In genomic region chr12:40011775-40012129, GRCh38 we compare ENCODE assay signal across 8 cellular contexts.
A peak's percentile ranks its signal among the peaks of the same experiment; 100 is the strongest.
DNase-seq lines count a peak whose midpoint lies in the region; ATAC-seq and TF ChIP-seq lines count a peak whose summit lies in the region.

No MANE protein-coding gene starts in this region.

- peak overlapping the region; percentile 59 to 75 for H3K4me3 Mint-ChIP-seq in activated T-cell treated with anti-CD3 and anti-CD28 coated beads, Interleukin-2, amount 50 U/mL, for 72 hours

- no peak for DNase-seq in activated T-cell treated with anti-CD3 and anti-CD28 coated beads, Interleukin-2, amount 50 U/mL, for 72 hours
- DNase-seq in activated T-cell treated with anti-CD3 and anti-CD28 coated beads for 4 hours (no peak), Right ventricle myocardium superior (no peak), tibial nerve (ENCODE audit: low spot score in 2 of 2) (no peak), HuH-7.5 (ENCODE audit: low spot score) (no peak), GM19240 (ENCODE audit: insufficient read length, low spot score) (no peak), DMS153 (lab: John Stamatoyannopoulos, UW) (no peak)

- no peak overlapping the region for H3K27ac Mint-ChIP-seq in activated T-cell treated with anti-CD3 and anti-CD28 coated beads, Interleukin-2, amount 50 U/mL, for 72 hours

- no peak for TF ChIP-seq EP300 in tibial nerve (IDR thresholded peaks at IDR 0.05)

- peak overlapping the region in 3 of 4 donors; percentile 18 to 44 (median 23) for H3K4me3 ChIP-seq in tibial nerve

- peaks cover 18% of the 10 kb centered on the region for H3K4me1 Mint-ChIP-seq in activated T-cell treated with anti-CD3 and anti-CD28 coated beads, Interleukin-2, amount 50 U/mL, for 72 hours (ENCODE audit: low read depth)

- no peaks in the 10 kb centered on the region for H3K27me3 Mint-ChIP-seq in activated T-cell treated with anti-CD3 and anti-CD28 coated beads, Interleukin-2, amount 50 U/mL, for 72 hours (ENCODE audit: low read depth)

- peaks cover 0 to 18% (median 0%) of the 10 kb centered on the region in 4 donors for H3K4me1 ChIP-seq in tibial nerve

- no peaks in the 10 kb centered on the region for H3K36me3 Mint-ChIP-seq in activated T-cell treated with anti-CD3 and anti-CD28 coated beads, Interleukin-2, amount 50 U/mL, for 72 hours (ENCODE audit: insufficient read depth in 2 of 2)

- no peaks in the 10 kb centered on the region for H3K27me3 ChIP-seq in tibial nerve

- 66 to 69% methylated on average over 3 of the region's 3 CpGs for WGBS in tibial nerve, 2 donors

- no peaks in the 10 kb centered on the region for H3K9me3 ChIP-seq in tibial nerve

- peak overlapping the region in 3 of 4 donors; percentile 28 to 70 (median 70) for H3K27ac ChIP-seq in tibial nerve

- ATAC-seq in activated T-cell treated with anti-CD3 and anti-CD28 coated beads, Interleukin-2, amount 50 U/mL, for 72 hours (replicated peaks in 1 of 2): peak in 1 of 2 donors; percentile 20
- peak; percentile 8 for ATAC-seq in HG03571 (IDR thresholded peaks at IDR 0.05; ENCODE audit: unreplicated experiment)
- peak; percentile 65 for ATAC-seq in Right ventricle myocardium superior (ENCODE audit: poor library complexity)

- H3K9me3 Mint-ChIP-seq in activated T-cell treated with anti-CD3 and anti-CD28 coated beads, Interleukin-2, amount 50 U/mL, for 72 hours: no peaks in the 10 kb centered on the region

- intact Hi-C loops in Right ventricle myocardium superior (cut with DNase I): loop anchor here (2.0 kb wide), 1 partner anchor 95 kb away; the partner anchor contains the start of gene SLC2A13

- TF ChIP-seq CTCF in tibial nerve (IDR thresholded peaks at IDR 0.05): no peak

- no peak for TF ChIP-seq POLR2A in tibial nerve (IDR thresholded peaks at IDR 0.05)

- H3K36me3 ChIP-seq in tibial nerve: no peaks in the 10 kb centered on the region
